8 cellular contexts compared by ENCODE assay signal in genomic region chr17:41734139-41734948, GRCh38. TPM values are rescaled to one million over a fixed set of nuclear protein-coding genes. Genes with fewer than 3 reads are reported as not detected.
DNase-seq lines count a peak whose midpoint lies in the region; ATAC-seq, FAIRE-seq and TF ChIP-seq lines count a peak whose summit lies in the region.

HAP1 (minus strand) TSS chr17:41734643; CDS start chr17:41734634, 9 bp downstream.

- H3K27me3 ChIP-seq in breast epithelium = peaks cover 10 to 41% of the 10 kb centered on the region in 2 donors
- peaks cover 49% of the 10 kb centered on the region for H3K27me3 ChIP-seq in keratinocyte (ENCODE audit: control insufficient read depth, extremely low read depth, insufficient read depth, low read length)

- DNase-seq in DMS53 treated with DMSO at 0.1 percent for 48 hours (lab: John Stamatoyannopoulos, UW; ENCODE audit: unreplicated experiment) = peak; percentile 42
- DNase-seq in NCI-H69 (lab: John Stamatoyannopoulos, UW) = peak; percentile 64
- DNase-seq in breast epithelium (ENCODE audit: low spot score in 2 of 2) = no peak
- no peak for DNase-seq in keratinocyte (ENCODE audit: low read depth, low spot score)
- DNase-seq in stimulated activated naive CD8-positive, alpha-beta T cell treated with anti-CD3 and anti-CD28 coated beads, Interleukin-15, amount 100 ng/mL, for 72 hours = peak; percentile 28 to 46
- DNase-seq in SKM-1 (lab: John Stamatoyannopoulos, UW; ENCODE audit: unreplicated experiment) = no peak
- DNase-seq in putamen (ENCODE audit: low spot score) = no peak

- H3K9me1 ChIP-seq in keratinocyte (ENCODE audit: control insufficient read depth, extremely low read depth, insufficient read depth, low read length) = no peaks in the 10 kb centered on the region

- H3K4me1 Mint-ChIP-seq in stimulated activated naive CD8-positive, alpha-beta T cell treated with anti-CD3 and anti-CD28 coated beads, Interleukin-15, amount 100 ng/mL, for 72 hours = peaks cover 29% of the 10 kb centered on the region

- H3K79me2 ChIP-seq in keratinocyte (ENCODE audit: control insufficient read depth, insufficient read depth, low read length) = no peaks in the 10 kb centered on the region

- H3K36me3 ChIP-seq in breast epithelium (no peaks in the 10 kb centered on the region), keratinocyte (ENCODE audit: control insufficient read depth in 2 of 2, extremely low read depth in 1 of 2, insufficient read depth in 2 of 2, low read length in 2 of 2) (peaks cover 0 to 3% of the 10 kb centered on the region in 2 experiments)

- TF ChIP-seq POLR2A in breast epithelium (IDR thresholded peaks at IDR 0.05) = no peak

- intact Hi-C loops in breast epithelium (cut with DNase I; ENCODE audit: low total_unique reads) = no loop called here

- ATAC-seq in stimulated activated naive CD8-positive, alpha-beta T cell treated with anti-CD3 and anti-CD28 coated beads, Interleukin-15, amount 100 ng/mL, for 72 hours = peak; percentile 3
- ATAC-seq in GM18517 (IDR thresholded peaks at IDR 0.05; ENCODE audit: unreplicated experiment) = no peak

- peak within 1 kb of the TSS; percentile 56 for H3K9ac ChIP-seq in keratinocyte (ENCODE audit: control insufficient read depth, extremely low read depth, insufficient read depth, low read length)

- no peak for FAIRE-seq in keratinocyte (lab: Jason Lieb, UNC)

- peak within 1 kb of the TSS; percentile 90 for H2AFZ ChIP-seq in keratinocyte (ENCODE audit: control insufficient read depth, low read length)

- H3K9me3 Mint-ChIP-seq in stimulated activated naive CD8-positive, alpha-beta T cell treated with anti-CD3 and anti-CD28 coated beads, Interleukin-15, amount 100 ng/mL, for 72 hours = no peaks in the 10 kb centered on the region

- H3K4me3 Mint-ChIP-seq in stimulated activated naive CD8-positive, alpha-beta T cell treated with anti-CD3 and anti-CD28 coated beads, Interleukin-15, amount 100 ng/mL, for 72 hours = peak within 1 kb of the TSS; percentile 39 to 73

- H3K4me3 ChIP-seq in breast epithelium (peak within 1 kb of the TSS; percentile 28 to 83 (median 58)), keratinocyte (ENCODE audit: control insufficient read depth in 2 of 3, extremely low read depth in 1 of 3, insufficient read depth in 2 of 3, low read depth in 1 of 3, low read length in 3 of 3) (peak within 1 kb of the TSS; percentile 54 to 70 (median 70))

- peak within 1 kb of the TSS; percentile 95 for H3K4me2 ChIP-seq in keratinocyte (ENCODE audit: control insufficient read depth, extremely low read depth, insufficient read depth, low read depth, low read length)

- H3K27ac ChIP-seq in breast epithelium = peak within 1 kb of the TSS in 1 of 2 donors; percentile 12
- no peak within 1 kb of the TSS for H3K27ac ChIP-seq in keratinocyte (ENCODE audit: control insufficient read depth, insufficient read depth, low read length)

- H3K9me3 ChIP-seq in breast epithelium (no peaks in the 10 kb centered on the region), keratinocyte (ENCODE audit: control insufficient read depth, low read depth, low read length) (no peaks in the 10 kb centered on the region)

- dilution Hi-C loops in keratinocyte (cut with MboI; ENCODE audit: extremely low pct_ligation_motif_present, low sequenced_read_pairs) = no loop called here

- H3K4me1 ChIP-seq in breast epithelium (peaks cover 10% of the 10 kb centered on the region in 2 donors), keratinocyte (ENCODE audit: control insufficient read depth, extremely low read depth, insufficient read depth, low read length) (peaks cover 24% of the 10 kb centered on the region)

- TF ChIP-seq CTCF in breast epithelium (IDR thresholded peaks at IDR 0.05) (no peak), keratinocyte (optimal IDR thresholded peaks at IDR 0.05 in 1 of 3, IDR thresholded peaks at IDR 0.05 in 1 of 3, conservative IDR thresholded peaks at IDR 0.05 in 1 of 3; ENCODE audit: extremely low read depth in 1 of 3, insufficient read depth in 2 of 3, low read length in 3 of 3) (no peak)

- no peaks in the 10 kb centered on the region for H4K20me1 ChIP-seq in keratinocyte (ENCODE audit: control insufficient read depth, extremely low read depth, insufficient read depth, low read length)

- peak within 1 kb of the TSS in 1 of 2 donors; percentile 31 for H3K27ac Mint-ChIP-seq in stimulated activated naive CD8-positive, alpha-beta T cell treated with anti-CD3 and anti-CD28 coated beads, Interleukin-15, amount 100 ng/mL, for 72 hours

- peaks cover 83% of the 10 kb centered on the region for H3K27me3 Mint-ChIP-seq in stimulated activated naive CD8-positive, alpha-beta T cell treated with anti-CD3 and anti-CD28 coated beads, Interleukin-15, amount 100 ng/mL, for 72 hours

RNA-seq across cellular contexts. Expression of gene HAP1, which starts in this region (rescaled TPM):
- 1 to 10 TPM in 1 of 3 donors, under 1 TPM in 1, not detected in 1; 0.33 to 2.2 TPM for total RNA-seq in breast epithelium
- polyA plus RNA-seq in keratinocyte = 0.95 to 2.3 TPM (median 1.6 TPM) in 3 replicates
- polyA plus RNA-seq in keratinocyte (2011; ENCODE audit: low read depth) = 5.9 TPM
- 0.95 and 1.3 TPM in 2 replicates for polyA plus RNA-seq in keratinocyte (2011; cell fraction: cytosol; rRNA removed)
- 11.3 and 11.7 TPM in 2 replicates for polyA plus RNA-seq in keratinocyte (2011; cell fraction: nucleus; rRNA removed)
- polyA plus RNA-seq in keratinocyte (2012; ENCODE audit: low replicate concordance) = 1.2 and 8.8 TPM in 2 replicates
- 0.66 to 1.2 TPM (median 0.80 TPM) in 3 replicates for polyA minus RNA-seq in keratinocyte
- polyA minus RNA-seq in keratinocyte (2011; cell fraction: cytosol; rRNA and poly(A)+ RNA removed) = not detected
- polyA minus RNA-seq in keratinocyte (2011; cell fraction: nucleus; rRNA and poly(A)+ RNA removed) = 1.3 and 1.8 TPM in 2 replicates

Comparison
In these comparisons a context has a peak if more than half of its experiments do, and no peak if none do; other contexts are left out.
1. DNase-seq: peak in DMS53 treated with DMSO at 0.1 percent for 48 hours (single experiment), NCI-H69 (single experiment) and stimulated activated naive CD8-positive, alpha-beta T cell treated with anti-CD3 and anti-CD28 coated beads, Interleukin-15, amount 100 ng/mL, for 72 hours (2 of 2); none in breast epithelium (0 of 2), keratinocyte (single experiment), SKM-1 (single experiment) and putamen (single experiment).